In the genomic region with DNA sequence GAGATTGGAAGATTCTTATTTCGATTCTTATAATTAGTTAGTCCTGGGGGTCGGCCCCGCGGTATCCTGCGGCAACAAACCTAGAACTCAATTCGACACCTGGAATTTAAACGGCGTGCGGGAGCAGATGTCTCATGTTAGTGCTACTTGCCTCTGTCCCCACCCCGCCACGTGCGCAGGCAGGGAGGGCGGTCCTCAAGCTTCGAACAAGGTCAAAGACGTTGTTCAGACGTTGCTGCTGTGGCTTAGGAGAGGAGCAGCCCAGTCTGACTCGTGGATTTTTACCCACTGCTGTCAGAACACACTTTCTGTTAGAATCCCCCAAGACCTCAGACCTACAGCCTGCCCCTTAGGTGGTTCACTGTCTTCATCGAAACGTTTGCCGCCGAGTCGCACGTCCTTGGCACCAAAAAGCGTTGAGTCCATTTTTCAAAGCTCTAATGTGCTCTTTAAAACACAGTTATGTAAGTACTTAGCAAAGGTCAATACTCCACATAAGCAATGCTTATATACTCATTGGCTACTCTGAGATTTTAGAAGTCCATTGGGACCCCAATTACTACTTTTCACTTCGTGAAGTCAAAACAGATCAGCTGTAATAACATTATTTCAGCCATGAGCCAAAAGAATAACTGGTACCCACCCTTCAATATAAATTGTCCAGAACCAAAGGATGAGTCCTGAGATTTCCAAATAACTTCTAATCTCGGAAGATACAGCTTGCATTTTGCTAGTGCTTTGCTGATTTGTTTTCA, we compare ENCODE assay signal across 8 cellular contexts. TPM values are rescaled to one million over a fixed set of nuclear protein-coding genes. Genes with fewer than 3 reads are reported as not detected.
DNase-seq lines count a peak whose midpoint lies in the region; ATAC-seq and TF ChIP-seq lines count a peak whose summit lies in the region.

No MANE protein-coding gene starts in this region.

- H3K4me1 Mint-ChIP-seq in IgD-negative memory B cell (peaks cover 22 to 31% (median 30%) of the 10 kb centered on the region in 3 donors), progenitor cell of endocrine pancreas (ENCODE audit: low read depth) (peaks cover 28% of the 10 kb centered on the region)

- H3K9me3 Mint-ChIP-seq in IgD-negative memory B cell: no peaks in the 10 kb centered on the region
- no peaks in the 10 kb centered on the region for H3K9me3 Mint-ChIP-seq in progenitor cell of endocrine pancreas (ENCODE audit: low read depth)

- H3K4me3 Mint-ChIP-seq in IgD-negative memory B cell: peak overlapping the region; percentile 88 to 100 (median 98)
- H3K4me3 Mint-ChIP-seq in progenitor cell of endocrine pancreas (ENCODE audit: low read depth): peak overlapping the region; percentile 99

- TF ChIP-seq CTCF in progenitor cell of endocrine pancreas (IDR thresholded peaks at IDR 0.05; ENCODE audit: unreplicated experiment): no peak

- peak; percentile 46 for ATAC-seq in GM21737 (IDR thresholded peaks at IDR 0.05; ENCODE audit: unreplicated experiment)

- peaks cover 1% of the 10 kb centered on the region for H3K27me3 Mint-ChIP-seq in IgD-negative memory B cell
- H3K27me3 Mint-ChIP-seq in progenitor cell of endocrine pancreas: no peaks in the 10 kb centered on the region

- H3K36me3 Mint-ChIP-seq in IgD-negative memory B cell (peaks cover 4% of the 10 kb centered on the region), progenitor cell of endocrine pancreas (ENCODE audit: insufficient read depth) (peaks cover 10% of the 10 kb centered on the region)

- DNase-seq in NOMO-1 (lab: John Stamatoyannopoulos, UW; ENCODE audit: unreplicated experiment in 2 of 2) (peak; percentile 90 to 92), NOMO-1 treated with dmso at 0.1 percent for 144 hours (lab: John Stamatoyannopoulos, UW; ENCODE audit: unreplicated experiment) (no peak), activated gamma-delta T cell (lab: John Stamatoyannopoulos, UW) (peak; percentile 73), head of caudate nucleus (peak in 30 of 42 donors; percentile 78 to 96 (median 90)), progenitor cell of endocrine pancreas (ENCODE audit: low spot score, unreplicated experiment) (no peak), SK-N-DZ (ENCODE audit: low spot score) (no peak)

- intact Hi-C loops in head of caudate nucleus (cut with DNase I): loop anchor here (2.0 kb wide), 1 partner anchor 55 kb away; a partner anchor contains a TSS

- H3K27ac Mint-ChIP-seq in IgD-negative memory B cell (peak overlapping the region; percentile 90 to 100 (median 99)), progenitor cell of endocrine pancreas (peak overlapping the region; percentile 100)

RNA-seq across cellular contexts. Expression of a gene that starts 2.7 kb away (rescaled TPM):
- 102 TPM for polyA plus RNA-seq in IgD-negative memory B cell
- 88.6 and 90.0 TPM in 2 replicates for total RNA-seq in progenitor cell of endocrine pancreas
- polyA plus RNA-seq in SK-N-DZ (2014; cell fraction: cytosol; rRNA removed): 55.7 and 73.1 TPM in 2 replicates
- 39.2 and 41.6 TPM in 2 replicates for polyA plus RNA-seq in SK-N-DZ (2014; cell fraction: nucleus; rRNA removed)

RNA-seq across cellular contexts. Expression of a gene that starts 53.1 kb away (rescaled TPM):
- 7.7 TPM for polyA plus RNA-seq in IgD-negative memory B cell
- total RNA-seq in progenitor cell of endocrine pancreas: 65.4 and 69.2 TPM in 2 replicates
- 120 and 126 TPM in 2 replicates for polyA plus RNA-seq in SK-N-DZ (2014; cell fraction: cytosol; rRNA removed)
- polyA plus RNA-seq in SK-N-DZ (2014; cell fraction: nucleus; rRNA removed): 85.4 and 98.3 TPM in 2 replicates

RNA-seq across cellular contexts. Expression of a gene that starts 54.8 kb away (rescaled TPM):
- 15.0 TPM for polyA plus RNA-seq in IgD-negative memory B cell
- total RNA-seq in progenitor cell of endocrine pancreas: 42.3 and 45.9 TPM in 2 replicates
- polyA plus RNA-seq in SK-N-DZ (2014; cell fraction: cytosol; rRNA removed): 6.0 and 8.5 TPM in 2 replicates
- 5.0 and 6.4 TPM in 2 replicates for polyA plus RNA-seq in SK-N-DZ (2014; cell fraction: nucleus; rRNA removed)

RNA-seq across cellular contexts. Expression of a gene that starts 54.9 kb away (rescaled TPM):
- polyA plus RNA-seq in IgD-negative memory B cell: 38.3 TPM
- total RNA-seq in progenitor cell of endocrine pancreas: 65.6 and 69.8 TPM in 2 replicates
- 9.7 and 14.9 TPM in 2 replicates for polyA plus RNA-seq in SK-N-DZ (2014; cell fraction: cytosol; rRNA removed)
- 17.3 and 25.1 TPM in 2 replicates for polyA plus RNA-seq in SK-N-DZ (2014; cell fraction: nucleus; rRNA removed)

Comparison
In these comparisons a context has a peak if more than half of its experiments do, and no peak if none do; other contexts are left out.
1. DNase-seq: peak in NOMO-1 (2 of 2), activated gamma-delta T cell (single experiment) and head of caudate nucleus (30 of 42); none in NOMO-1 treated with dmso at 0.1 percent for 144 hours (single experiment), progenitor cell of endocrine pancreas (single experiment) and SK-N-DZ (single experiment).